ENCODE assay signal across 26 cellular contexts in genomic region chr5:122180146-122180712, GRCh38. TPM values are rescaled to one million over a fixed set of nuclear protein-coding genes. Genes with fewer than 3 reads are reported as not detected.
DNase-seq lines count a peak whose midpoint lies in the region; ATAC-seq and TF ChIP-seq lines count a peak whose summit lies in the region.
"Had no signal": no experiment of that assay in that cellular context is flagged by ENCODE, and none has a peak within 500 bp of the region (broad histone marks: within the 10 kb centered on the region; RNA-seq: fewer than 3 reads in every experiment).

No MANE protein-coding gene starts in this region.

- no peak overlapping the region for H3K4me3 ChIP-seq in SK-N-SH (ENCODE audit: low read depth in 2 of 2, low read length in 1 of 2)
- no peak overlapping the region for H3K4me3 ChIP-seq in fibroblast of lung (replicated peaks in 1 of 4; ENCODE audit: control extremely low read depth in 1 of 4, insufficient read depth in 1 of 4, low read depth in 3 of 4, low read length in 4 of 4)
- no peak overlapping the region for H3K4me3 ChIP-seq in thoracic aorta
- H3K4me3 ChIP-seq: adrenal gland, cardiac muscle cell had no signal

- POLR2A ChIA-PET in SK-N-SH (lab: Yijun Ruan, JAX): no interaction called here

- ATAC-seq in SK-N-SH treated with all-trans-retinoic acid at 6 μM for 48 hours (no peak), thoracic aorta (ENCODE audit: insufficient number of reproducible peaks, low FRiP score, low read depth) (no peak), GM21423 (IDR thresholded peaks at IDR 0.05; ENCODE audit: unreplicated experiment) (no peak)
- ATAC-seq in activated T-helper 17 cell treated with anti-CD3 and anti-CD28 coated beads, Interleukin-2, amount 50 U/mL, for 72 hours (replicated peaks): peak; percentile 12

- H3K4me1 Mint-ChIP-seq in activated T-helper 17 cell treated with anti-CD3 and anti-CD28 coated beads, Interleukin-2, amount 50 U/mL, for 72 hours: peaks cover 4% of the 10 kb centered on the region
- H3K4me1 Mint-ChIP-seq: CD8-positive, alpha-beta memory T cell had no signal

- DNase-seq in SK-N-SH (no peak), fibroblast of lung (ENCODE audit: low read depth in 2 of 2) (no peak), thoracic aorta (ENCODE audit: low spot score) (no peak), SHP77 treated with DMSO at 0.1 percent for 48 hours (lab: John Stamatoyannopoulos, UW) (no peak), NOMO-1 (lab: John Stamatoyannopoulos, UW; ENCODE audit: unreplicated experiment in 2 of 2) (no peak)
- DNase-seq: 8988T; activated CD4-positive, alpha-beta memory T cell treated with anti-CD3 and anti-CD28 coated beads for 36 hours; activated CD4-positive, CD25-positive, alpha-beta regulatory T cell; adrenal gland; CD8-positive, alpha-beta memory T cell; DMS53; GDM1; kidney; NCI-H2107; NCI-H524 treated with DMSO at 0.1 percent for 48 hours; RPMI8226; stimulated activated CD4-positive, alpha-beta T cell treated with anti-CD3 and anti-CD28 coated beads, Interleukin-4, amount 100 ng/mL, for 4 hours had no signal

- H3K27ac Mint-ChIP-seq in activated T-helper 17 cell treated with anti-CD3 and anti-CD28 coated beads, Interleukin-2, amount 50 U/mL, for 72 hours: no peak overlapping the region
- H3K27ac Mint-ChIP-seq: activated CD4-positive, alpha-beta memory T cell treated with anti-CD3 and anti-CD28 coated beads for 36 hours had no signal

- H3K9me3 Mint-ChIP-seq in activated T-helper 17 cell treated with anti-CD3 and anti-CD28 coated beads, Interleukin-2, amount 50 U/mL, for 72 hours: no peaks in the 10 kb centered on the region
- H3K9me3 Mint-ChIP-seq: stimulated activated naive CD8-positive, alpha-beta T cell treated with anti-CD3 and anti-CD28 coated beads, Interleukin-15, Interleukin-2, amounts not matched to agents 100 ng/mL and 50 ng/mL, for 24 hours; type B pancreatic cell had no signal

- TF ChIP-seq EP300 in SK-N-SH (IDR thresholded peaks at IDR 0.05; ENCODE audit: borderline replicate concordance in 1 of 2, low read depth in 1 of 2, low read length in 1 of 2): no peak

- no peaks in the 10 kb centered on the region for H3K36me3 ChIP-seq in SK-N-SH (replicated peaks in 1 of 2; ENCODE audit: control insufficient read depth in 1 of 2, insufficient read depth in 2 of 2, low read length in 1 of 2)
- no peaks in the 10 kb centered on the region for H3K36me3 ChIP-seq in fibroblast of lung (ENCODE audit: control insufficient read depth, insufficient read depth, low read length)
- no peaks in the 10 kb centered on the region for H3K36me3 ChIP-seq in thoracic aorta
- H3K36me3 ChIP-seq: adrenal gland, cardiac muscle cell, neutrophil had no signal

- peaks cover 40% of the 10 kb centered on the region for H3F3A ChIP-seq in SK-N-SH (replicated peaks; ENCODE audit: insufficient read depth)

- H4K20me1 ChIP-seq in SK-N-SH (ENCODE audit: insufficient read depth): no peaks in the 10 kb centered on the region
- H4K20me1 ChIP-seq in fibroblast of lung (ENCODE audit: control insufficient read depth, extremely low read depth, insufficient read depth, low read length): no peaks in the 10 kb centered on the region

- H3K27me3 ChIP-seq in SK-N-SH (ENCODE audit: insufficient read depth) (no peaks in the 10 kb centered on the region), fibroblast of lung (ENCODE audit: control insufficient read depth, insufficient read depth, low read length) (no peaks in the 10 kb centered on the region), thoracic aorta (replicated peaks; ENCODE audit: insufficient read depth) (no peaks in the 10 kb centered on the region)
- H3K27me3 ChIP-seq: adrenal gland, cardiac muscle cell, neutrophil had no signal

- H3K79me2 ChIP-seq in SK-N-SH (ENCODE audit: insufficient read depth): no peaks in the 10 kb centered on the region
- H3K79me2 ChIP-seq in fibroblast of lung (ENCODE audit: control insufficient read depth, insufficient read depth, low read length): no peaks in the 10 kb centered on the region

- H3K9me2 ChIP-seq in SK-N-SH: no peaks in the 10 kb centered on the region

- CTCF ChIA-PET in SK-N-SH (lab: Yijun Ruan, JAX): interaction anchor here (2.0 kb wide), 1 partner anchor 16 kb away, joined by 6 read pairs; no protein-coding TSS in a partner anchor

- WGBS in SK-N-SH (ENCODE audit: low lambda C conversion rate): 89% methylated on average over 6 of the region's 6 CpGs

- H3K9me3 ChIP-seq in SK-N-SH: no peaks in the 10 kb centered on the region
- no peaks in the 10 kb centered on the region for H3K9me3 ChIP-seq in fibroblast of lung (ENCODE audit: control insufficient read depth, insufficient read depth, low read depth, low read length)
- H3K9me3 ChIP-seq in thoracic aorta: no peaks in the 10 kb centered on the region
- H3K9me3 ChIP-seq: adrenal gland, neutrophil had no signal

- peaks cover 3% of the 10 kb centered on the region for H3K27me3 Mint-ChIP-seq in activated T-helper 17 cell treated with anti-CD3 and anti-CD28 coated beads, Interleukin-2, amount 50 U/mL, for 72 hours
- H3K27me3 Mint-ChIP-seq: type B pancreatic cell had no signal

- H2AFZ ChIP-seq in SK-N-SH (ENCODE audit: low read depth) (no peak overlapping the region), fibroblast of lung (ENCODE audit: low read length) (no peak overlapping the region)

- no peak for TF ChIP-seq CTCF in SK-N-SH (IDR thresholded peaks at IDR 0.05)
- no peak for TF ChIP-seq CTCF in fibroblast of lung (conservative IDR thresholded peaks at IDR 0.05 in 1 of 2, IDR thresholded peaks at IDR 0.05 in 1 of 2; ENCODE audit: low read depth in 1 of 2, low read length in 2 of 2)
- no peak for TF ChIP-seq CTCF in thoracic aorta (IDR thresholded peaks at IDR 0.05)

- H3K36me3 Mint-ChIP-seq in activated T-helper 17 cell treated with anti-CD3 and anti-CD28 coated beads, Interleukin-2, amount 50 U/mL, for 72 hours (ENCODE audit: low read depth): no peaks in the 10 kb centered on the region
- H3K36me3 Mint-ChIP-seq: activated CD4-positive, alpha-beta memory T cell treated with anti-CD3 and anti-CD28 coated beads for 36 hours; CD8-positive, alpha-beta memory T cell; type B pancreatic cell had no signal

- H3K4me2 ChIP-seq in SK-N-SH (peak overlapping the region; percentile 78; the same call in 1 of the 2 replicates), fibroblast of lung (ENCODE audit: extremely low read depth, insufficient read depth, low read length) (peak overlapping the region; percentile 51)

- no peak for TF ChIP-seq RAD21 in SK-N-SH (IDR thresholded peaks at IDR 0.05; ENCODE audit: low read length)

- H3K9ac ChIP-seq in SK-N-SH (peak overlapping the region; percentile 84), fibroblast of lung (ENCODE audit: insufficient read depth, low read length) (no peak overlapping the region)

- H3K4me1 ChIP-seq in SK-N-SH (ENCODE audit: control insufficient read depth in 1 of 2, insufficient read depth in 2 of 2, low read depth in 1 of 2, low read length in 1 of 2) (peaks cover 8 to 39% of the 10 kb centered on the region in 2 experiments), fibroblast of lung (ENCODE audit: control insufficient read depth, extremely low read depth, insufficient read depth, low read length) (peaks cover 29% of the 10 kb centered on the region), thoracic aorta (ENCODE audit: control insufficient read depth in 1 of 2, low read depth in 2 of 2) (peaks cover 24 to 44% of the 10 kb centered on the region in 2 donors)
- H3K4me1 ChIP-seq: adrenal gland had no signal

- peak overlapping the region; percentile 78 to 96; a peak in 3 of 4 replicates for H3K27ac ChIP-seq in SK-N-SH (ENCODE audit: low read depth in 2 of 2, low read length in 1 of 2)
- peak overlapping the region; percentile 82 for H3K27ac ChIP-seq in fibroblast of lung (ENCODE audit: insufficient read depth, low read length)
- H3K27ac ChIP-seq in thoracic aorta: peak overlapping the region; percentile 65 to 85
- H3K27ac ChIP-seq: cardiac muscle cell, neutrophil had no signal

- H3K4me3 Mint-ChIP-seq in activated T-helper 17 cell treated with anti-CD3 and anti-CD28 coated beads, Interleukin-2, amount 50 U/mL, for 72 hours: no peak overlapping the region
- H3K4me3 Mint-ChIP-seq: activated CD4-positive, alpha-beta memory T cell treated with anti-CD3 and anti-CD28 coated beads for 36 hours; CD8-positive, alpha-beta memory T cell; stimulated activated naive CD8-positive, alpha-beta T cell treated with anti-CD3 and anti-CD28 coated beads, Interleukin-15, Interleukin-2, amounts not matched to agents 100 ng/mL and 50 ng/mL, for 24 hours; type B pancreatic cell had no signal

TF ChIP-seq in SK-N-SH, 30 proteins besides CTCF, POLR2A, EP300 and RAD21 (continues in another document):
- TF ChIP-seq TCF12 (IDR thresholded peaks at IDR 0.05) (no peak), MAX (IDR thresholded peaks at IDR 0.05; ENCODE audit: low read depth) (no peak), SMC3 (IDR thresholded peaks at IDR 0.05; ENCODE audit: low read depth, low read length) (no peak)

RNA-seq across cellular contexts. Expression of gene ZNF474, which starts 50.9 kb away (rescaled TPM):
- polyA plus RNA-seq in SK-N-SH (2012; rRNA removed) (0.08 and 0.21 TPM in 2 replicates), fibroblast of lung (0.11 and 0.20 TPM in 2 replicates)
- polyA plus RNA-seq in SK-N-SH (2012; cell fraction: cytosol; rRNA removed): 0.10 and 0.13 TPM in 2 replicates
- 0.31 and 0.58 TPM in 2 replicates for polyA plus RNA-seq in SK-N-SH (2012; cell fraction: nucleus; rRNA removed)
- total RNA-seq in activated T-helper 17 cell treated with anti-CD3 and anti-CD28 coated beads, Interleukin-2, amount 50 U/mL, for 72 hours: not detected
- total RNA-seq in fibroblast of lung (under 0.01 and 0.17 TPM in 2 replicates), thoracic aorta (under 1 TPM; 0.27 to 0.92 TPM)
- polyA plus RNA-seq in fibroblast of lung (2012): 0.21 TPM in 1 of 2 replicates, not detected in the other
- not detected in 2 replicates for polyA minus RNA-seq in fibroblast of lung (ENCODE audit: low replicate concordance)
- total RNA-seq: activated CD4-positive, alpha-beta memory T cell treated with anti-CD3 and anti-CD28 coated beads for 36 hours; cardiac muscle cell; epithelial cell of proximal tubule; lung microvascular endothelial cell had no signal
- polyA plus RNA-seq: cardiac muscle cell; CD8-positive, alpha-beta memory T cell had no signal
